ENCODE assay signal across 25 cellular contexts in the genomic region with DNA sequence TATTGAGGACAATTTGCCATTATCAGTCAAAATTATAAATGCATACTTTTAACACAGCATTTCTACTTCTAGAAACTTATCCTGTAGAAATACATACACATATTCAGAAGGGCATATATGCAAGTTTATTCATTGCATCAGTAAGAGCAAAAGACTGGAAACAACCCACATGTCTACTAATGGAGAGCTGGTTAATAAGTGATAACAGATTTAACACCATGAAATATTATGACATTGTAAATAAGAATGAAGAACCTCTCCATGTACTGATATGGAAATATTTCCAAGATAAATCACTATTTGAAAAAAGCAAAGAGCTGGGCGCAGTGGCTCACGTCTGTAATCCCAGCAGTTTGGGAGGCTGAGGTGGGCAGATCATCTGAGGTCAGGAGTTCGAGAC. TPM values are rescaled to one million over a fixed set of nuclear protein-coding genes. Genes with fewer than 3 reads are reported as not detected.
DNase-seq lines count a peak whose midpoint lies in the region; ATAC-seq and TF ChIP-seq lines count a peak whose summit lies in the region.
"Had no signal": no experiment of that assay in that cellular context is flagged by ENCODE, and none has a peak within 500 bp of the region (broad histone marks: within the 10 kb centered on the region; RNA-seq: fewer than 3 reads in every experiment).

No MANE protein-coding gene starts in this region.

- TF ChIP-seq POLR2A in body of pancreas (IDR thresholded peaks at IDR 0.05): no peak

- intact Hi-C loops in body of pancreas (cut with DNase I): no loop called here

- no peak for ATAC-seq in body of pancreas
- no peak for ATAC-seq in HG02623 (IDR thresholded peaks at IDR 0.05; ENCODE audit: unreplicated experiment)
- no peak for ATAC-seq in HG02759 (IDR thresholded peaks at IDR 0.05; ENCODE audit: unreplicated experiment)
- ATAC-seq: GM12878 had no signal

- H3K36me3 ChIP-seq in body of pancreas (replicated peaks in 1 of 2; ENCODE audit: insufficient read depth in 1 of 2, low read depth in 2 of 2): no peaks in the 10 kb centered on the region
- H3K36me3 ChIP-seq: BE2C, BLaER1 had no signal

- DNase-seq in DMS53 (lab: John Stamatoyannopoulos, UW) (peak; percentile 6), DMS53 treated with DMSO at 0.1 percent for 48 hours (lab: John Stamatoyannopoulos, UW; ENCODE audit: unreplicated experiment) (no peak), body of pancreas (no peak), kidney tubule cell (ENCODE audit: low spot score) (peak; percentile 25), renal cortical epithelial cell (ENCODE audit: low read depth) (peak; percentile 9)
- DNase-seq in activated CD8-positive, alpha-beta memory T cell treated with anti-CD3 and anti-CD28 coated beads, Interleukin-2, amount 50 U/mL, for 4 hours: no peak
- DNase-seq: ACHN; BE2C; C1 segment of cervical spinal cord; CD4-positive, alpha-beta memory T cell; CD4-positive, CD25-positive, alpha-beta regulatory T cell; CD8-positive, alpha-beta memory T cell; COR-L47; DMS 273 treated with DMSO at 0.1 percent for 48 hours; DMS153; DMS79; DND-41; EL; GDM1 had no signal

- 32 to 41% methylated on average over 3 of the region's 3 CpGs for WGBS in body of pancreas, 2 donors

- peaks cover 16% of the 10 kb centered on the region for H3K4me1 ChIP-seq in body of pancreas
- H3K4me1 ChIP-seq: BE2C, BLaER1 had no signal

- no peaks in the 10 kb centered on the region for H3K9me3 ChIP-seq in body of pancreas
- H3K9me3 ChIP-seq: BE2C, BLaER1 had no signal

- peak overlapping the region in 3 of 4 donors; percentile 14 to 52 (median 47) for H3K27ac ChIP-seq in body of pancreas
- H3K27ac ChIP-seq: 22Rv1, BLaER1 had no signal

- H3K4me3 ChIP-seq in body of pancreas: no peak overlapping the region
- H3K4me3 ChIP-seq: BLaER1, GM12878 had no signal

- no peak for TF ChIP-seq CTCF in body of pancreas (IDR thresholded peaks at IDR 0.05)

- no peaks in the 10 kb centered on the region for H3K27me3 ChIP-seq in body of pancreas
- H3K27me3 ChIP-seq: BLaER1 had no signal

RNA-seq across cellular contexts. Expression of a gene that starts 54.5 kb away (rescaled TPM):
- 1 to 10 TPM; 2.6 to 7.5 TPM for total RNA-seq in body of pancreas
- total RNA-seq in renal cortical epithelial cell: 17.5 and 27.3 TPM in 2 replicates
- total RNA-seq: A673; CD4-positive, alpha-beta memory T cell had no signal

Comparison
In these comparisons a context has a peak if more than half of its experiments do, and no peak if none do; other contexts are left out.
1. DNase-seq: peak in DMS53 (single experiment), kidney tubule cell (single experiment) and renal cortical epithelial cell (single experiment); none in DMS53 treated with DMSO at 0.1 percent for 48 hours (single experiment), body of pancreas (0 of 4) and activated CD8-positive, alpha-beta memory T cell treated with anti-CD3 and anti-CD28 coated beads, Interleukin-2, amount 50 U/mL, for 4 hours (single experiment).